ENCODE assay signal across 14 cellular contexts in the genomic region with DNA sequence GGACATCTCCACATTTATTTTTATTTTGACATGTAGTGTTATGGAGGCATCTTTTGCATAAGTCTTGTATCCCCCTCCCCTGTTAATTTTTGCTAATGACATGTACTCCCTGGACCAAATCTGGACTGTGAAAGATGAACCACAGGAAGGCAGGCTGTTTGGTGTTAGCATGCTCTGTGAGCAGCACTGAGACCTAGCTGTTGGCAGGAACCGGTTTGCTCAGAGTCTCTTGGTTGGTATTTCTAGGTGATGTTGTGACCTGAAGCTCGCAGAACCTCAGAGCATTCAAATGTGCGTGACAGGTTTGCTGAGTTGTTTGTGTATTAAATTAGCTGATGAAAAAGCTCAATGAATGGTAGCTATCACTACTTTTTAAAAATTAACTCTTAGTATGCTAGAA.
"Had no signal": no experiment of that assay in that cellular context is flagged by ENCODE, and none has a peak within 500 bp of the region (broad histone marks: within the 10 kb centered on the region; RNA-seq: fewer than 3 reads in every experiment).

No MANE protein-coding gene starts in this region.

- H3K27ac Mint-ChIP-seq: T-cell had no signal

- H3K27me3 ChIP-seq: sigmoid colon had no signal

- H3K9me3 ChIP-seq: sigmoid colon, SK-N-SH had no signal

- ATAC-seq: T-cell had no signal

- H3K9me3 Mint-ChIP-seq: neural crest cell, T-cell had no signal

- H3K27ac ChIP-seq: sigmoid colon had no signal

- H3K27me3 Mint-ChIP-seq: T-cell had no signal

- H3K4me3 Mint-ChIP-seq: neural crest cell, T-cell had no signal

- H3K4me1 ChIP-seq: sigmoid colon had no signal

- DNase-seq: activated CD4-positive, alpha-beta T cell treated with anti-CD3 and anti-CD28 coated beads, Interleukin-2, amount 50 U/mL, for 48 hours; activated CD4-positive, CD25-positive, alpha-beta regulatory T cell treated with anti-CD3 and anti-CD28 coated beads, Interleukin-2, amount 50 U/mL, for 72 hours; amniotic stem cell; central memory CD4-positive, alpha-beta T cell; cortex of kidney; effector CD4-positive, alpha-beta T cell; foreskin fibroblast; hypothalamus; sigmoid colon; SK-N-SH; stimulated activated CD4-positive, alpha-beta T cell treated with anti-CD3 and anti-CD28 coated beads, Interleukin-2, amount 100 ng/mL, for 24 hours; T-cell; T-helper 9 cell had no signal

- H3K4me3 ChIP-seq: sigmoid colon had no signal
